ENCODE assay signal across 8 cellular contexts in genomic region chr6:57046332-57047256, GRCh38. TPM values are rescaled to one million over a fixed set of nuclear protein-coding genes. Genes with fewer than 3 reads are reported as not detected.
DNase-seq lines count a peak whose midpoint lies in the region; ATAC-seq and TF ChIP-seq lines count a peak whose summit lies in the region.
"Not testable (repeated sequence)": the region's sequence is repeated elsewhere in the genome, so short reads cannot be mapped to it uniquely, and the experiment has no call there.

Gene KIAA1586, plus strand, starts transcription at chr6:57046693. Its CDS starts 63 bp downstream, at chr6:57046756.

- peak within 1 kb of the TSS; percentile 97 for H3K4me3 Mint-ChIP-seq in type B pancreatic cell

- peak; percentile 94 for ATAC-seq in HG02759 (IDR thresholded peaks at IDR 0.05; ENCODE audit: unreplicated experiment)

- H3K27me3 Mint-ChIP-seq in type B pancreatic cell: peaks cover 11% of the 10 kb centered on the region

- peaks cover 21% of the 10 kb centered on the region for H3K36me3 Mint-ChIP-seq in type B pancreatic cell

- not testable (repeated sequence) for TF ChIP-seq CTCF in GM12864 (IDR thresholded peaks at IDR 0.05; ENCODE audit: low read depth, low read length, missing control alignments); type B pancreatic cell (conservative IDR thresholded peaks at IDR 0.05)

- DNase-seq in GM12864 (ENCODE audit: low read depth): peak; percentile 69
- DNase-seq in NCI-H128 (lab: John Stamatoyannopoulos, UW; ENCODE audit: unreplicated experiment): peak; percentile 86
- DNase-seq in SW 1271 (lab: John Stamatoyannopoulos, UW): peak; percentile 66 to 86
- peak; percentile 64 for DNase-seq in activated naive CD8-positive, alpha-beta T cell treated with anti-CD3 and anti-CD28 coated beads, Interleukin-2, amount 50 U/mL, for 16 hours (ENCODE audit: low read depth, low spot score)
- peak; percentile 95 for DNase-seq in cardiac septum (ENCODE audit: low spot score)
- DNase-seq in posterior cingulate gyrus: peak; percentile 90 to 99 (median 94)
- peak; percentile 89 for DNase-seq in type B pancreatic cell (ENCODE audit: extremely low spot score, unreplicated experiment)

- H3K4me3 ChIP-seq in GM12864 (ENCODE audit: low read depth, low read length): peak within 1 kb of the TSS; percentile 72

- peak within 1 kb of the TSS; percentile 93 for H3K27ac Mint-ChIP-seq in type B pancreatic cell

- intact Hi-C loops in cardiac septum (cut with DNase I): loop anchor here (5.0 kb wide), 2 partner anchors 41 to 271 kb away; partner anchors contain the start of gene PRIM2
- intact Hi-C loops in posterior cingulate gyrus (cut with DNase I): loop anchor here (2.0 to 10.0 kb wide), 4 partner anchors 41 to 270 kb away; partner anchors contain the start of genes BAG2, PRIM2 and RAB23

- peaks cover 21% of the 10 kb centered on the region for H3K4me1 Mint-ChIP-seq in type B pancreatic cell (ENCODE audit: unreplicated experiment)

- not testable (repeated sequence) for H3K9me3 Mint-ChIP-seq in type B pancreatic cell

RNA-seq across cellular contexts. Expression of gene KIAA1586, which starts in this region (rescaled TPM):
- total RNA-seq in cardiac septum (9.2 TPM), type B pancreatic cell (ENCODE audit: low replicate concordance) (19.0 and 26.2 TPM in 2 replicates)

Comparison
In these comparisons a context has a peak if more than half of its experiments do, and no peak if none do; other contexts are left out.
1. Peak in every context shown above with its lines: DNase-seq, ATAC-seq and H3K4me3 ChIP-seq.